Comparison of ENCODE assay signal across 1 cellular context in genomic region chr1:21256776-21257175, GRCh38.
TF ChIP-seq lines count a peak whose summit lies in the region.

No MANE protein-coding gene starts in this region.

TF ChIP-seq in IMR-90, 13 proteins besides CTCF, POLR2A, EP300 and RAD21 (continued from another document):
- no peak for TF ChIP-seq RCOR1 (IDR thresholded peaks at IDR 0.05; ENCODE audit: insufficient replicate concordance, low read length)
- TF ChIP-seq RFX5 (IDR thresholded peaks at IDR 0.05; ENCODE audit: low read depth, low read length) = no peak
- TF ChIP-seq NFE2L2 (IDR thresholded peaks at IDR 0.05; ENCODE audit: low read depth, low read length) = no peak
- no peak for TF ChIP-seq CHD1 (IDR thresholded peaks at IDR 0.05; ENCODE audit: low read depth, low read length)
- no peak for TF ChIP-seq SMC3 (IDR thresholded peaks at IDR 0.05; ENCODE audit: low read depth, low read length)
- no peak for TF ChIP-seq BHLHE40 (IDR thresholded peaks at IDR 0.05; ENCODE audit: low read depth, low read length)
- TF ChIP-seq CEBPB (IDR thresholded peaks at IDR 0.05; ENCODE audit: low read depth, low read length) = no peak
- no peak for TF ChIP-seq ELK1 (IDR thresholded peaks at IDR 0.05; ENCODE audit: borderline replicate concordance, low read depth, low read length)
- TF ChIP-seq, protein P1, sequence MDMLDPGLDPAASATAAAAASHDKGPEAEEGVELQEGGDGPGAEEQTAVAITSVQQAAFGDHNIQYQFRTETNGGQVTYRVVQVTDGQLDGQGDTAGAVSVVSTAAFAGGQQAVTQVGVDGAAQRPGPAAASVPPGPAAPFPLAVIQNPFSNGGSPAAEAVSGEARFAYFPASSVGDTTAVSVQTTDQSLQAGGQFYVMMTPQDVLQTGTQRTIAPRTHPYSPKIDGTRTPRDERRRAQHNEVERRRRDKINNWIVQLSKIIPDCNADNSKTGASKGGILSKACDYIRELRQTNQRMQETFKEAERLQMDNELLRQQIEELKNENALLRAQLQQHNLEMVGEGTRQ (IDR thresholded peaks at IDR 0.05; ENCODE audit: low read depth, low read length) = no peak
- TF ChIP-seq MXI1 (IDR thresholded peaks at IDR 0.05; ENCODE audit: borderline replicate concordance, low read depth, low read length) = no peak
